ENCODE assay signal across 7 cellular contexts in the genomic region with DNA sequence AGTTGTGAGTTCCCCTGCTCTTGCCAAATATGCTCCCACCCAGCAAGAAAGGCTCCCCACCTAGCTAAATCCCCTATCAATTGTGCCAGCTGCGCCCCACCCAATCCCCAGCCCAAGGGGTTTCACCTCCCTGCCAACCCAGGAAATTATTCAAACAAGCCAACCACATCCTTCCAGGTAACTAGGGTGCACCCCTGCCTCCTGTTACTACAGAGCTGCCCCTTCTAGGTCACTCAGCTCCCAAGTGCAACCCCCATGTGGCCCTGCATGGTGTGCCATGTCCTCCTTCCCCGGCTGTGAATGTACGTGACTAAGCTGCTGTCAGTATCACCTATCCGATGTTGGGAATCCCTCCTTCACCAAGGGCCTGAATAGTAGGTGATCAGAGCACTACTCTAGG.
"Had no signal": no experiment of that assay in that cellular context is flagged by ENCODE, and none has a peak within 500 bp of the region (broad histone marks: within the 10 kb centered on the region; RNA-seq: fewer than 3 reads in every experiment).

No MANE protein-coding gene starts in this region.

- ATAC-seq: GM23338, HepG2 had no signal

- H2AFZ ChIP-seq: GM23338 had no signal

- DNase-seq: H9, HCEC 1CT had no signal

- H3K4me3 ChIP-seq: GM23338 had no signal

- H3K4me3 Mint-ChIP-seq: GM23338, H9 had no signal

- FAIRE-seq: H1, H54, HepG2 had no signal

- H3K27ac Mint-ChIP-seq: GM23338, H9, IgD-negative memory B cell had no signal

- H3K4me2 ChIP-seq: GM23338 had no signal
